28 cellular contexts compared by ENCODE assay signal in genomic region chr1:169689395-169689794, GRCh38. TPM values are rescaled to one million over a fixed set of nuclear protein-coding genes. Genes with fewer than 3 reads are reported as not detected.
DNase-seq lines count a peak whose midpoint lies in the region; ATAC-seq and TF ChIP-seq lines count a peak whose summit lies in the region.
"Had no signal": no experiment of that assay in that cellular context is flagged by ENCODE, and none has a peak within 500 bp of the region (broad histone marks: within the 10 kb centered on the region; RNA-seq: fewer than 3 reads in every experiment).

No MANE protein-coding gene starts in this region.

- intact Hi-C loops in activated CD4-positive, alpha-beta T cell treated with anti-CD3 and anti-CD28 coated beads, Interleukin-2, amount 10 ng/mL, durations not matched to agents 24 days and 14 days (cut with micrococcal nuclease), result loop anchor here (1.0 kb wide), 1 partner anchor 8 kb away; no protein-coding TSS in a partner anchor
- intact Hi-C loops in CD8-positive, alpha-beta T cell (cut with DNase I, micrococcal nuclease), result no loop called here

- peaks cover 8% of the 10 kb centered on the region for H3K36me3 ChIP-seq in CD8-positive, alpha-beta T cell (ENCODE audit: insufficient read depth, low read length)
- peaks cover 15% of the 10 kb centered on the region; the same call in 1 of the 2 replicates for H3K36me3 ChIP-seq in Loucy (ENCODE audit: insufficient read depth, low read length)
- H3K36me3 ChIP-seq: adrenal gland; BLaER1 treated with 17β-estradiol and CSF1 and Interleukin-3, amounts not matched to agents 10 nM and 100 nM; cardiac muscle cell; gastroesophageal sphincter; HAP-1; right atrium auricular region had no signal

- no peaks in the 10 kb centered on the region for H4K20me1 ChIP-seq in Loucy (ENCODE audit: insufficient read depth, low read length, poor library complexity, severe bottlenecking)
- H4K20me1 ChIP-seq: BLaER1 treated with 17β-estradiol and CSF1 and Interleukin-3, amounts not matched to agents 10 nM and 100 nM had no signal

- peaks cover 73% of the 10 kb centered on the region for H3K4me1 ChIP-seq in CD8-positive, alpha-beta T cell (ENCODE audit: insufficient read depth, low read length)
- H3K4me1 ChIP-seq in Loucy (ENCODE audit: insufficient read depth, low read length, poor library complexity, severe bottlenecking), result peaks cover 51% of the 10 kb centered on the region
- H3K4me1 ChIP-seq: adrenal gland, gastroesophageal sphincter, right atrium auricular region had no signal

- H3K9me3 Mint-ChIP-seq in activated CD4-positive, alpha-beta T cell treated with anti-CD3 and anti-CD28 coated beads, Interleukin-2, amount 10 ng/mL, durations not matched to agents 24 days and 14 days, result no peaks in the 10 kb centered on the region
- no peaks in the 10 kb centered on the region for H3K9me3 Mint-ChIP-seq in CD8-positive, alpha-beta T cell
- H3K9me3 Mint-ChIP-seq in immature natural killer cell, result no peaks in the 10 kb centered on the region
- H3K9me3 Mint-ChIP-seq: type B pancreatic cell had no signal

- H3K79me2 ChIP-seq in Loucy (ENCODE audit: insufficient read depth, low read length), result no peaks in the 10 kb centered on the region

- H3K4me2 ChIP-seq in Loucy (ENCODE audit: low read depth, low read length, poor library complexity, severe bottlenecking), result no peak overlapping the region
- H3K4me2 ChIP-seq: BLaER1 treated with 17β-estradiol and CSF1 and Interleukin-3, amounts not matched to agents 10 nM and 100 nM had no signal

- no peak overlapping the region for H2AFZ ChIP-seq in Loucy (ENCODE audit: low read length)

- in situ Hi-C loops in GM13977 (cut with MboI; ENCODE audit: low pct_unique_long_range_greater_than_20kb, low sequenced_read_pairs, unreplicated experiment), result no loop called here

- no peaks in the 10 kb centered on the region for H3K9me3 ChIP-seq in CD8-positive, alpha-beta T cell (ENCODE audit: low read length)
- H3K9me3 ChIP-seq in Loucy (ENCODE audit: insufficient read depth, low read depth, low read length), result no peaks in the 10 kb centered on the region
- H3K9me3 ChIP-seq: adrenal gland, gastroesophageal sphincter, HAP-1, right atrium auricular region had no signal

- H3K4me3 Mint-ChIP-seq in activated CD4-positive, alpha-beta T cell treated with anti-CD3 and anti-CD28 coated beads, Interleukin-2, amount 10 ng/mL, durations not matched to agents 24 days and 14 days, result peak overlapping the region; percentile 16
- peak overlapping the region; percentile 0 for H3K4me3 Mint-ChIP-seq in CD8-positive, alpha-beta T cell
- peak overlapping the region in 1 of 5 donors; percentile 11 for H3K4me3 Mint-ChIP-seq in immature natural killer cell
- H3K4me3 Mint-ChIP-seq: type B pancreatic cell had no signal

- H3K9ac ChIP-seq in Loucy (ENCODE audit: low read depth, low read length, poor library complexity, severe bottlenecking), result peak overlapping the region; percentile 16
- H3K9ac ChIP-seq: BLaER1 treated with 17β-estradiol and CSF1 and Interleukin-3, amounts not matched to agents 10 nM and 100 nM had no signal

- no peak for DNase-seq in activated CD4-positive, alpha-beta T cell treated with anti-CD3 and anti-CD28 coated beads, Interleukin-2, amount 10 ng/mL, durations not matched to agents 24 days and 14 days
- DNase-seq in activated CD4-positive, alpha-beta T cell treated with anti-CD3 and anti-CD28 coated beads, Interleukin-2, amount 50 U/mL, for 4 hours, result no peak
- DNase-seq in CD8-positive, alpha-beta T cell, result no peak
- DNase-seq in immature natural killer cell (no peak), GM13977 (ENCODE audit: low spot score) (no peak), RPMI8226 (no peak)
- DNase-seq: activated CD4-positive, CD25-positive, alpha-beta regulatory T cell treated with anti-CD3 and anti-CD28 coated beads, Interleukin-2, amount 50 U/mL, for 72 hours; adrenal gland; DMS79; left colon; NCI-H1048; NCI-H2029; NCI-H446 treated with DMSO at 0.1 percent for 48 hours; occipital lobe; SHP77; stimulated activated naive CD4-positive, alpha-beta T cell treated with Interleukin-2 at 50 U/mL for 16 hours had no signal

- peak overlapping the region; percentile 4 for H3K27ac ChIP-seq in CD8-positive, alpha-beta T cell (ENCODE audit: low read depth, low read length)
- H3K27ac ChIP-seq: adrenal gland; BLaER1 treated with 17β-estradiol and CSF1 and Interleukin-3, amounts not matched to agents 10 nM and 100 nM; cardiac muscle cell; gastroesophageal sphincter; HL-60; right atrium auricular region had no signal

- H3F3A ChIP-seq in Loucy (ENCODE audit: low read depth), result peaks cover 18% of the 10 kb centered on the region

- CTCF ChIA-PET in CD8-positive, alpha-beta T cell (lab: Charles Lee), result interaction anchor here (1.0 to 11.6 kb wide), 4 partner anchors 10 to 103 kb away, joined by 5 to 170 read pairs (median 8); partner anchors contain the start of gene F5

- peaks cover 49% of the 10 kb centered on the region for H3K4me1 Mint-ChIP-seq in activated CD4-positive, alpha-beta T cell treated with anti-CD3 and anti-CD28 coated beads, Interleukin-2, amount 10 ng/mL, durations not matched to agents 24 days and 14 days
- peaks cover 22% of the 10 kb centered on the region for H3K4me1 Mint-ChIP-seq in CD8-positive, alpha-beta T cell (ENCODE audit: low read depth)
- H3K4me1 Mint-ChIP-seq in immature natural killer cell, result peaks cover 0 to 52% of the 10 kb centered on the region in 2 donors

- no peak overlapping the region for H3K4me3 ChIP-seq in CD8-positive, alpha-beta T cell (ENCODE audit: low read depth, low read length)
- no peak overlapping the region for H3K4me3 ChIP-seq in Loucy (ENCODE audit: low read length, poor library complexity, severe bottlenecking)
- H3K4me3 ChIP-seq: adrenal gland; BLaER1 treated with 17β-estradiol and CSF1 and Interleukin-3, amounts not matched to agents 10 nM and 100 nM; cardiac muscle cell; gastroesophageal sphincter; HAP-1; K562; right atrium auricular region had no signal

- H3K27me3 ChIP-seq in CD8-positive, alpha-beta T cell (ENCODE audit: insufficient read depth, low read length), result no peaks in the 10 kb centered on the region
- H3K27me3 ChIP-seq in Loucy (ENCODE audit: insufficient read depth, low read length, poor library complexity, severe bottlenecking), result no peaks in the 10 kb centered on the region
- H3K27me3 ChIP-seq: adrenal gland; BLaER1 treated with 17β-estradiol and CSF1 and Interleukin-3, amounts not matched to agents 10 nM and 100 nM; gastroesophageal sphincter; right atrium auricular region had no signal

- H3K36me3 Mint-ChIP-seq in activated CD4-positive, alpha-beta T cell treated with anti-CD3 and anti-CD28 coated beads, Interleukin-2, amount 10 ng/mL, durations not matched to agents 24 days and 14 days (ENCODE audit: low read depth), result peaks cover 18% of the 10 kb centered on the region
- peaks cover 24% of the 10 kb centered on the region for H3K36me3 Mint-ChIP-seq in CD8-positive, alpha-beta T cell
- H3K36me3 Mint-ChIP-seq in immature natural killer cell, result peaks cover 0 to 17% (median 5%) of the 10 kb centered on the region in 3 donors
- H3K36me3 Mint-ChIP-seq: type B pancreatic cell had no signal

- no peaks in the 10 kb centered on the region for H3K9me2 ChIP-seq in Loucy (replicated peaks; ENCODE audit: low read depth, low read length)

- POLR2A ChIA-PET in CD8-positive, alpha-beta T cell (lab: Charles Lee), result interaction anchor here (0.6 to 7.3 kb wide), 7 partner anchors 10 to 86 kb away, joined by 3 to 102 read pairs (median 5); no protein-coding TSS in a partner anchor

- TF ChIP-seq CTCF in CD8-positive, alpha-beta T cell (IDR thresholded peaks at IDR 0.05), result no peak
- TF ChIP-seq CTCF in Loucy (conservative IDR thresholded peaks at IDR 0.05; ENCODE audit: low read length) (no peak), GM13977 (IDR thresholded peaks at IDR 0.05; ENCODE audit: extremely low read depth, insufficient read depth, missing control alignments) (no peak)

- peak overlapping the region; percentile 21 for H3K27ac Mint-ChIP-seq in activated CD4-positive, alpha-beta T cell treated with anti-CD3 and anti-CD28 coated beads, Interleukin-2, amount 10 ng/mL, durations not matched to agents 24 days and 14 days
- no peak overlapping the region for H3K27ac Mint-ChIP-seq in CD8-positive, alpha-beta T cell
- peak overlapping the region in 5 of 6 donors; percentile 41 to 82 (median 68) for H3K27ac Mint-ChIP-seq in immature natural killer cell
- H3K27ac Mint-ChIP-seq: type B pancreatic cell had no signal

- no peak for ATAC-seq in CD8-positive, alpha-beta T cell
- no peak for ATAC-seq in HG03354 (IDR thresholded peaks at IDR 0.05; ENCODE audit: poor library complexity, severe bottlenecking, unreplicated experiment)
- ATAC-seq: gastroesophageal sphincter, K562, left colon had no signal

- no peaks in the 10 kb centered on the region for H3K27me3 Mint-ChIP-seq in activated CD4-positive, alpha-beta T cell treated with anti-CD3 and anti-CD28 coated beads, Interleukin-2, amount 10 ng/mL, durations not matched to agents 24 days and 14 days
- H3K27me3 Mint-ChIP-seq in CD8-positive, alpha-beta T cell (ENCODE audit: low read depth), result no peaks in the 10 kb centered on the region
- H3K27me3 Mint-ChIP-seq in immature natural killer cell (ENCODE audit: low read depth in 3 of 3), result peaks cover 2 to 5% (median 4%) of the 10 kb centered on the region in 3 donors
- H3K27me3 Mint-ChIP-seq: type B pancreatic cell had no signal

RNA-seq across cellular contexts. Expression of gene SELL, which starts 22.0 kb away (rescaled TPM):
- 82.3 and 92.7 TPM in 2 replicates for total RNA-seq in activated CD4-positive, alpha-beta T cell treated with anti-CD3 and anti-CD28 coated beads, Interleukin-2, amount 10 ng/mL, durations not matched to agents 24 days and 14 days
- total RNA-seq in CD8-positive, alpha-beta T cell, result 10 to 100 TPM; 79.5 to 80.7 TPM
- 1,000 to 10,000 TPM; 1,217 to 1,884 (median 1,329) TPM for polyA plus RNA-seq in immature natural killer cell
- total RNA-seq: cardiac muscle cell had no signal
- polyA plus RNA-seq: cardiac muscle cell, K562 had no signal

RNA-seq across cellular contexts. Expression of gene SELE, which starts 44.5 kb away (rescaled TPM):
- total RNA-seq in activated CD4-positive, alpha-beta T cell treated with anti-CD3 and anti-CD28 coated beads, Interleukin-2, amount 10 ng/mL, durations not matched to agents 24 days and 14 days, result not detected in 2 replicates
- not detected for total RNA-seq in CD8-positive, alpha-beta T cell
- polyA plus RNA-seq in immature natural killer cell, result not detected
- total RNA-seq: cardiac muscle cell; K562; mononuclear cell; T-helper 2 cell treated with Interferon-gamma antibody and Interleukin-4, amounts not matched to agents 100 ng/mL and 5 ng/mL, for 36 hours had no signal
- polyA plus RNA-seq: cardiac muscle cell had no signal

RNA-seq across cellular contexts. Expression of gene SELP, which starts 59.5 kb away (rescaled TPM):
- 0.14 TPM in 1 of 2 replicates, not detected in the other for total RNA-seq in activated CD4-positive, alpha-beta T cell treated with anti-CD3 and anti-CD28 coated beads, Interleukin-2, amount 10 ng/mL, durations not matched to agents 24 days and 14 days
- under 1 TPM; 0.43 to 0.81 TPM for total RNA-seq in CD8-positive, alpha-beta T cell
- 1 to 10 TPM in 1 of 3 donors, under 1 TPM in 1, not detected in 1; 0.66 to 1.4 TPM for polyA plus RNA-seq in immature natural killer cell
- total RNA-seq: cardiac muscle cell, K562 had no signal
- polyA plus RNA-seq: cardiac muscle cell, K562 had no signal
